In the genomic region with DNA sequence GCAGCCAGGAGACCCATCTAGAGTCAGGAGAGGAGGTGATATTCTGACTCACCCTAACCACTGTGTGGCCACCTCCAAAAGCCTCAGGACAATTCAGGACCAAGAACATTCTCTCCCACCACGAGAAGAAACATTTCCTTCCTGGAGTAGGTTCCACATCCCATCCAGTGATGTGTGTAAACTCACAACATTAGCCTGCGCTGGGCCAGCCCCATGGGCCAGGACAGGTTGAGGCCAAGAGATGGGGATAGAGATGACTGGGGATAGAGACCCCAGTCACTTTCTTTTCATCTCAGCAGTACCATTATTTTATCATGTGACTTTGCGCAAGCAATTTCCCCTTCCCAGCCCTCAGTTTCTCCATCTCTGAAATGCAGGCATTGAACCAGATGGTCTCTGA, we compare ENCODE assay signal across 35 cellular contexts.
DNase-seq lines count a peak whose midpoint lies in the region; ATAC-seq, FAIRE-seq and TF ChIP-seq lines count a peak whose summit lies in the region.
"Had no signal": no experiment of that assay in that cellular context is flagged by ENCODE, and none has a peak within 500 bp of the region (broad histone marks: within the 10 kb centered on the region; RNA-seq: fewer than 3 reads in every experiment).

No MANE protein-coding gene starts in this region.

- H3K4me1 ChIP-seq in RWPE2 (ENCODE audit: insufficient read depth, poor library complexity, severe bottlenecking) (no peaks in the 10 kb centered on the region), ovary (ENCODE audit: insufficient read depth) (no peaks in the 10 kb centered on the region)
- H3K4me1 ChIP-seq: A549; BE2C; BLaER1; BLaER1 treated with 17β-estradiol and CSF1 and Interleukin-3, amounts not matched to agents 10 nM and 100 nM; Caco-2 had no signal

- TF ChIP-seq POLR2A in ovary (IDR thresholded peaks at IDR 0.05), result no peak

- H3K9me3 ChIP-seq in RWPE2 (ENCODE audit: severe bottlenecking), result no peaks in the 10 kb centered on the region
- no peaks in the 10 kb centered on the region for H3K9me3 ChIP-seq in ovary
- H3K9me3 ChIP-seq: A549; BE2C; BLaER1; BLaER1 treated with 17β-estradiol and CSF1 and Interleukin-3, amounts not matched to agents 10 nM and 100 nM; Caco-2 had no signal

- no peaks in the 10 kb centered on the region for H3K36me3 ChIP-seq in RWPE2 (ENCODE audit: low read depth)
- no peaks in the 10 kb centered on the region for H3K36me3 ChIP-seq in ovary
- H3K36me3 ChIP-seq: BE2C; BLaER1; BLaER1 treated with 17β-estradiol and CSF1 and Interleukin-3, amounts not matched to agents 10 nM and 100 nM had no signal

- H3K27me3 ChIP-seq in RWPE2 (ENCODE audit: insufficient read depth, poor library complexity, severe bottlenecking) (peaks cover 7% of the 10 kb centered on the region), ovary (no peaks in the 10 kb centered on the region)
- H3K27me3 ChIP-seq: BLaER1; BLaER1 treated with 17β-estradiol and CSF1 and Interleukin-3, amounts not matched to agents 10 nM and 100 nM had no signal

- no peak for TF ChIP-seq EP300 in ovary (IDR thresholded peaks at IDR 0.05)

- H3K4me3 ChIP-seq in RWPE2 (ENCODE audit: severe bottlenecking), result no peak overlapping the region
- H3K4me3 ChIP-seq in ovary, result no peak overlapping the region
- H3K4me3 ChIP-seq: A549; BLaER1; BLaER1 treated with 17β-estradiol and CSF1 and Interleukin-3, amounts not matched to agents 10 nM and 100 nM had no signal

- WGBS in ovary, 3 donors, result 71 to 81% (median 80%) methylated on average over 3 of the region's 3 CpGs

- TF ChIP-seq CTCF in RWPE2 (IDR thresholded peaks at IDR 0.05; ENCODE audit: poor library complexity, severe bottlenecking) (no peak), ovary (IDR thresholded peaks at IDR 0.05) (no peak)

- H3K27ac ChIP-seq in RWPE2 (ENCODE audit: poor library complexity, severe bottlenecking) (no peak overlapping the region), ovary (no peak overlapping the region)
- H3K27ac ChIP-seq: 22Rv1; A549; BLaER1; BLaER1 treated with 17β-estradiol and CSF1 and Interleukin-3, amounts not matched to agents 10 nM and 100 nM; C4-2B had no signal

- FAIRE-seq in HTR-8/SVneo (lab: Jason Lieb, UNC), result peak; percentile 4
- FAIRE-seq: A204.1, A549, D721Med had no signal

- ATAC-seq in RWPE2 (ENCODE audit: low read depth) (no peak), HG02840 (IDR thresholded peaks at IDR 0.05; ENCODE audit: low FRiP score, unreplicated experiment) (no peak), GM21576 (IDR thresholded peaks at IDR 0.05; ENCODE audit: unreplicated experiment) (no peak)
- ATAC-seq: A549; CD8-positive, alpha-beta T cell had no signal

- intact Hi-C loops in ovary (cut with DNase I), result no loop called here

- no peak for DNase-seq in HTR-8/SVneo (ENCODE audit: insufficient read length, low spot score)
- DNase-seq in RWPE2 (ENCODE audit: low spot score), result peak; percentile 56
- DNase-seq in islet precursor cell, result peak; percentile 38
- DNase-seq in mesenteric fat pad (ENCODE audit: low spot score), result peak; percentile 28
- DNase-seq in T-helper 9 cell, result no peak
- DNase-seq in ovary, result no peak
- DNase-seq: 8988T; ACHN; AML-193; BE2C; C1 segment of cervical spinal cord; Caco-2; Calu3; CD4-positive, alpha-beta memory T cell; CD4-positive, alpha-beta T cell; CD4-positive, CD25-positive, alpha-beta regulatory T cell; CD8-positive, alpha-beta memory T cell; CD8-positive, alpha-beta T cell; COR-L47; DMS 273 treated with DMSO at 0.1 percent for 48 hours; DMS153; DMS53; DMS79; DMS79 treated with DMSO at 0.1 percent for 48 hours; DND-41; EL had no signal

Comparison
In these comparisons a context has a peak if more than half of its experiments do, and no peak if none do; other contexts are left out.
1. DNase-seq: peak in RWPE2 (single experiment), islet precursor cell (single experiment) and mesenteric fat pad (single experiment); none in HTR-8/SVneo (single experiment), T-helper 9 cell (single experiment) and ovary (0 of 5).